9 cellular contexts compared by ENCODE assay signal in the genomic region with DNA sequence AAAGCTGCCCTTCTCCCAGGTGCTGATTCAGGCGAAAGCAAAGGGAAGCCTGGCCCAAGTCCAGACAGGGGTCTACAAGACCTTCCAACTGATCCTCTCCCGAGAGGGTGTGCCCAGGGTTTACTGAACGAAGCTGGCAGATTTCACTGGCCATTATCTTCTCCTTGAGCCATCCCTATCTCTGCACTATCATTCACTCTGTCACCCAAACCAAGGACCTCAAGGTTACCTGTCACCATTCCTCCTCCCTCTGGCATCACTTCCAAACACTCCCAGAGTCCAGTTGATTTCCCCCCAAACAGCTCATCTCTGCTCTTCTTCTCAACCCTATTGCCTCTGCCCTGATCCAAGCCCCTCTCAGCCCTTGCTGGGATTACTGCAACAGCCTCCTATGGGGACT. TPM values are rescaled to one million over a fixed set of nuclear protein-coding genes. Genes with fewer than 3 reads are reported as not detected.
DNase-seq lines count a peak whose midpoint lies in the region; ATAC-seq and TF ChIP-seq lines count a peak whose summit lies in the region.
"Had no signal": no experiment of that assay in that cellular context is flagged by ENCODE, and none has a peak within 500 bp of the region (broad histone marks: within the 10 kb centered on the region; RNA-seq: fewer than 3 reads in every experiment).

No MANE protein-coding gene starts in this region.

- H3K9me3 ChIP-seq in mesodermal cell (ENCODE audit: control insufficient read depth, low read length) (no peaks in the 10 kb centered on the region), tibial artery (no peaks in the 10 kb centered on the region)

- no peaks in the 10 kb centered on the region for H3K27me3 ChIP-seq in tibial artery

- H3K4me1 ChIP-seq in mesodermal cell (ENCODE audit: control insufficient read depth, insufficient read depth, low read length, poor library complexity, severe bottlenecking): peaks cover 23% of the 10 kb centered on the region
- peaks cover 0 to 75% (median 51%) of the 10 kb centered on the region in 4 donors for H3K4me1 ChIP-seq in tibial artery

- H3K27ac ChIP-seq in mesodermal cell (ENCODE audit: low read depth, low read length, severe bottlenecking): peak overlapping the region; percentile 19
- peak overlapping the region; percentile 90 to 95 for H3K27ac ChIP-seq in tibial artery

- ATAC-seq in Right ventricle myocardium superior (ENCODE audit: poor library complexity) (no peak), left cardiac atrium (no peak), HG03571 (IDR thresholded peaks at IDR 0.05; ENCODE audit: unreplicated experiment) (no peak), HG03378 (IDR thresholded peaks at IDR 0.05; ENCODE audit: unreplicated experiment) (no peak)
- no peak for ATAC-seq in activated T-helper 17 cell treated with anti-CD3 and anti-CD28 coated beads, Interleukin-2, amount 50 U/mL, for 72 hours (replicated peaks)

- H3K9me3 Mint-ChIP-seq in activated T-helper 17 cell treated with anti-CD3 and anti-CD28 coated beads, Interleukin-2, amount 50 U/mL, for 72 hours: no peaks in the 10 kb centered on the region
- H3K9me3 Mint-ChIP-seq: activated naive CD8-positive, alpha-beta T cell treated with anti-CD3 and anti-CD28 coated beads, Interleukin-2, amount 10 ng/mL, durations not matched to agents 7 days and 5 days had no signal

- H3K36me3 ChIP-seq in mesodermal cell (ENCODE audit: control insufficient read depth, insufficient read depth, low read length) (peaks cover 53% of the 10 kb centered on the region), tibial artery (no peaks in the 10 kb centered on the region)

- intact Hi-C loops in Right ventricle myocardium superior (cut with DNase I): no loop called here
- intact Hi-C loops in left cardiac atrium (cut with DNase I): no loop called here
- intact Hi-C loops in tibial artery (cut with DNase I; ENCODE audit: low total_unique reads): no loop called here

- no peak for TF ChIP-seq CTCF in tibial artery (IDR thresholded peaks at IDR 0.05)

- peaks cover 30% of the 10 kb centered on the region for H3K36me3 Mint-ChIP-seq in activated T-helper 17 cell treated with anti-CD3 and anti-CD28 coated beads, Interleukin-2, amount 50 U/mL, for 72 hours (ENCODE audit: low read depth)

- peak overlapping the region; percentile 92 for H3K27ac Mint-ChIP-seq in activated T-helper 17 cell treated with anti-CD3 and anti-CD28 coated beads, Interleukin-2, amount 50 U/mL, for 72 hours

- H3K4me3 ChIP-seq in mesodermal cell (ENCODE audit: extremely low read depth, insufficient read depth, low read length, poor library complexity, severe bottlenecking) (no peak overlapping the region), tibial artery (no peak overlapping the region)

- WGBS in mesodermal cell (ENCODE audit: insufficient coverage in 2 of 2), 2 experiments: 83 to 87% methylated on average over 2 to 3 of the region's 3 CpGs

- H3K4me3 Mint-ChIP-seq in activated T-helper 17 cell treated with anti-CD3 and anti-CD28 coated beads, Interleukin-2, amount 50 U/mL, for 72 hours: peak overlapping the region; percentile 19
- H3K4me3 Mint-ChIP-seq: activated naive CD8-positive, alpha-beta T cell treated with anti-CD3 and anti-CD28 coated beads, Interleukin-2, amount 10 ng/mL, durations not matched to agents 7 days and 5 days had no signal

- H3K4me1 Mint-ChIP-seq in activated T-helper 17 cell treated with anti-CD3 and anti-CD28 coated beads, Interleukin-2, amount 50 U/mL, for 72 hours: peaks cover 33% of the 10 kb centered on the region

- peak; percentile 11 for DNase-seq in Right ventricle myocardium superior
- no peak for DNase-seq in left cardiac atrium
- DNase-seq in tibial artery: no peak
- DNase-seq in DMS153 (lab: John Stamatoyannopoulos, UW): no peak
- DNase-seq: activated naive CD8-positive, alpha-beta T cell treated with anti-CD3 and anti-CD28 coated beads, Interleukin-2, amount 10 ng/mL, durations not matched to agents 7 days and 5 days had no signal

- no peaks in the 10 kb centered on the region for H3K27me3 Mint-ChIP-seq in activated T-helper 17 cell treated with anti-CD3 and anti-CD28 coated beads, Interleukin-2, amount 50 U/mL, for 72 hours
- H3K27me3 Mint-ChIP-seq: activated naive CD8-positive, alpha-beta T cell treated with anti-CD3 and anti-CD28 coated beads, Interleukin-2, amount 10 ng/mL, durations not matched to agents 7 days and 5 days had no signal

RNA-seq across cellular contexts. Expression of a gene that starts 4.9 kb away (rescaled TPM):
- total RNA-seq in Right ventricle myocardium superior (73.5 TPM), left cardiac atrium (10 to 100 TPM; 69.2 to 77.8 TPM)
- 10 to 100 TPM; 44.1 to 56.8 TPM for total RNA-seq in activated T-helper 17 cell treated with anti-CD3 and anti-CD28 coated beads, Interleukin-2, amount 50 U/mL, for 72 hours
- 40.0 TPM for polyA plus RNA-seq in mesodermal cell (2013, experiment 1 of 2)
- polyA plus RNA-seq in mesodermal cell (2013, experiment 2 of 2): 35.6 TPM

RNA-seq across cellular contexts. Expression of a gene that starts 16.9 kb away (rescaled TPM):
- total RNA-seq in Right ventricle myocardium superior: 57.0 TPM
- 10 to 100 TPM; 59.2 to 63.9 TPM for total RNA-seq in left cardiac atrium
- 10 to 100 TPM; 24.6 to 59.6 TPM for total RNA-seq in activated T-helper 17 cell treated with anti-CD3 and anti-CD28 coated beads, Interleukin-2, amount 50 U/mL, for 72 hours
- polyA plus RNA-seq in mesodermal cell (2013, experiment 1 of 2): 39.4 TPM
- polyA plus RNA-seq in mesodermal cell (2013, experiment 2 of 2): 36.1 TPM

RNA-seq across cellular contexts. Expression of a gene that starts 57.3 kb away (rescaled TPM):
- total RNA-seq in Right ventricle myocardium superior (10.8 TPM), left cardiac atrium (10 to 100 TPM; 15.6 to 16.7 TPM)
- total RNA-seq in activated T-helper 17 cell treated with anti-CD3 and anti-CD28 coated beads, Interleukin-2, amount 50 U/mL, for 72 hours: 1 to 10 TPM; 2.5 to 5.6 TPM
- polyA plus RNA-seq in mesodermal cell (2013, experiment 1 of 2): 108 TPM
- 89.0 TPM for polyA plus RNA-seq in mesodermal cell (2013, experiment 2 of 2)
